In the genomic region with DNA sequence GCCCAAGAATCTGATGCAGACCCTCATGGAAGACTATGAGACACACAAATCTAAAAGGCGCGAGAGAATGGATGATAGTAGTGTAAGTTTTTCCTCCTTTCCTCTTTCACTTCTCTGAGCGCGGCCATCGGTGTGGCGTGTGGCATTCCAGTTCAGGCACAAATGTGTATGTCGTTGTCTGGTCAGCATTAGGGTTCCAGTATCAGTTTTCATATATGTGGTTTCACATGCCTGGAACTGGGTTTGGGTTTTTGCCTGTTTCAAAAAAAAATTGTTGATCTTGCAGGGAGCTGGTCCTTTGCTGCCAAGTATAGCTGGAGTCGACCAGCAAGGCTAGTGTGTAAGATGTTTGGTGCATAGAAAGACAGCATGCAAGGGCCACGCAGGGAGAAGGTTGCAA, we compare ENCODE assay signal across 1 cellular context.
TF ChIP-seq lines count a peak whose summit lies in the region.

No MANE protein-coding gene starts in this region.

TF ChIP-seq in IMR-90, 13 proteins besides CTCF, POLR2A, EP300 and RAD21 (continued from another document):
- TF ChIP-seq SMC3 (IDR thresholded peaks at IDR 0.05; ENCODE audit: low read depth, low read length) (no peak), RFX5 (IDR thresholded peaks at IDR 0.05; ENCODE audit: low read depth, low read length) (no peak)
